In genomic region chr3:193845144-193845543, GRCh38 we compare ENCODE assay signal across 17 cellular contexts.
"Had no signal": no experiment of that assay in that cellular context is flagged by ENCODE, and none has a peak within 500 bp of the region (broad histone marks: within the 10 kb centered on the region; RNA-seq: fewer than 3 reads in every experiment).

No MANE protein-coding gene starts in this region.

- H3K9me3 ChIP-seq: esophagus muscularis mucosa, gastrocnemius medialis, heart right ventricle, mucosa of descending colon, upper lobe of left lung, vagina had no signal

- H3K36me3 Mint-ChIP-seq: natural killer cell treated with Interleukin-12 subunit alpha and Interleukin-12 subunit beta and Interleukin-15 and Interleukin-18, amount 100 ng/mL, for 72 hours had no signal

- H3K4me3 ChIP-seq: esophagus muscularis mucosa, gastrocnemius medialis, heart right ventricle, mucosa of descending colon, upper lobe of left lung, vagina had no signal

- H3K27ac Mint-ChIP-seq: natural killer cell treated with Interleukin-12 subunit alpha and Interleukin-12 subunit beta and Interleukin-15 and Interleukin-18, amount 100 ng/mL, for 72 hours had no signal

- H3K4me3 Mint-ChIP-seq: natural killer cell treated with Interleukin-12 subunit alpha and Interleukin-12 subunit beta and Interleukin-15 and Interleukin-18, amount 100 ng/mL, for 72 hours had no signal

- H3K4me1 ChIP-seq: gastrocnemius medialis had no signal

- ATAC-seq: gastrocnemius medialis; heart right ventricle; left cardiac atrium; mucosa of descending colon; natural killer cell treated with Interleukin-12 subunit alpha and Interleukin-12 subunit beta and Interleukin-15 and Interleukin-18, amount 100 ng/mL, for 72 hours; right cardiac atrium had no signal

- H3K27ac ChIP-seq: epithelial cell of prostate, esophagus muscularis mucosa, gastrocnemius medialis, heart right ventricle, vagina had no signal

- H3K27me3 ChIP-seq: esophagus muscularis mucosa, gastrocnemius medialis, heart right ventricle, upper lobe of left lung, vagina had no signal

- H3K9me3 Mint-ChIP-seq: natural killer cell treated with Interleukin-12 subunit alpha and Interleukin-12 subunit beta and Interleukin-15 and Interleukin-18, amount 100 ng/mL, for 72 hours had no signal

- DNase-seq: caudate nucleus; cortex of kidney; effector memory CD4-positive, alpha-beta T cell; gastrocnemius medialis; heart right ventricle; left cardiac atrium; mammary epithelial cell; right cardiac atrium; small intestine; stimulated activated CD4-positive, alpha-beta T cell treated with anti-CD3 and anti-CD28 coated beads, Interleukin-12 subunit alpha, Interleukin-12 subunit beta, amount 100 ng/mL, for 4 hours; stimulated activated naive CD4-positive, alpha-beta T cell; upper lobe of left lung had no signal

- H3K36me3 ChIP-seq: esophagus muscularis mucosa, gastrocnemius medialis, heart right ventricle, upper lobe of left lung, vagina had no signal
